In the genomic region with DNA sequence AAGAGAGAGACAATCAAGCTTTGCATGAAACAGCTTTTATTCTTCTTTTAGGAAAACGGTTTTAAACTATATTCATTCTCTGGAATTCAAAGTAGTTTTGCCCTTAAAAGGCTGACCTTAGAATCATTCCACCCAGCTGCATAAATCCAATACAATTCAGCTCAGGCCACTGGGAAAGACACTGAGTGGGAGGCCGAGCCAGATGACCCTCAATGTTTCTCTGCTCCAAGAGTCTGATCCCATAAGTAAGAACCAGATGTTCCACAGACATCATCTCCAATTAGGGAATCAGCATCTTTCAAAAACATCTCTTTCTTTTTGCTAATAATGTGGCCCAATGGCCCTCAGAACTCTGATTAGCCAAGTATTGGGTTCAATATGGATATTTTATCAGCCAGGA, we compare ENCODE assay signal across 12 cellular contexts. TPM values are rescaled to one million over a fixed set of nuclear protein-coding genes. Genes with fewer than 3 reads are reported as not detected.
DNase-seq lines count a peak whose midpoint lies in the region; ATAC-seq and TF ChIP-seq lines count a peak whose summit lies in the region.
"Had no signal": no experiment of that assay in that cellular context is flagged by ENCODE, and none has a peak within 500 bp of the region (broad histone marks: within the 10 kb centered on the region; RNA-seq: fewer than 3 reads in every experiment).

No MANE protein-coding gene starts in this region.

- H3K4me3 ChIP-seq in Peyer's patch, result no peak overlapping the region
- H3K4me3 ChIP-seq in esophagus (ENCODE audit: low read depth in 1 of 2, low read length in 2 of 2), result no peak overlapping the region

- no peak overlapping the region for H3K4me3 Mint-ChIP-seq in mesothelial cell of epicardium
- H3K4me3 Mint-ChIP-seq: central memory CD8-positive, alpha-beta T cell had no signal

- WGBS in esophagus, 2 donors, result 63 to 68% methylated on average over 2 of the region's 2 CpGs

- peak overlapping the region; percentile 19 to 73 (median 48) for H3K27ac ChIP-seq in Peyer's patch
- peak overlapping the region; percentile 43 to 65 for H3K27ac ChIP-seq in esophagus (ENCODE audit: low read depth in 2 of 2, low read length in 1 of 2)
- peak overlapping the region; percentile 80 for H3K27ac ChIP-seq in substantia nigra (ENCODE audit: low read depth, low read length, poor library complexity, severe bottlenecking)
- H3K27ac ChIP-seq in foreskin keratinocyte, result no peak overlapping the region
- H3K27ac ChIP-seq: neutrophil had no signal

- peak overlapping the region; percentile 7 for H3K27ac Mint-ChIP-seq in mesothelial cell of epicardium

- H3K27me3 ChIP-seq in Peyer's patch (no peaks in the 10 kb centered on the region), esophagus (ENCODE audit: control insufficient read depth in 1 of 2, insufficient read depth in 2 of 2, low read length in 2 of 2) (no peaks in the 10 kb centered on the region), foreskin keratinocyte (no peaks in the 10 kb centered on the region)
- H3K27me3 ChIP-seq: neutrophil had no signal

- H3K36me3 ChIP-seq in Peyer's patch (no peaks in the 10 kb centered on the region), esophagus (ENCODE audit: control insufficient read depth in 2 of 2, insufficient read depth in 2 of 2, low read length in 1 of 2) (no peaks in the 10 kb centered on the region)
- H3K36me3 ChIP-seq: neutrophil had no signal

- ATAC-seq in GM19455 (IDR thresholded peaks at IDR 0.05; ENCODE audit: unreplicated experiment) (no peak), foreskin keratinocyte (no peak), GM18519 (IDR thresholded peaks at IDR 0.05; ENCODE audit: low FRiP score, unreplicated experiment) (no peak)

- H3K9me3 ChIP-seq in Peyer's patch (no peaks in the 10 kb centered on the region), esophagus (ENCODE audit: control insufficient read depth in 2 of 2, insufficient read depth in 1 of 2, low read depth in 1 of 2, low read length in 1 of 2) (no peaks in the 10 kb centered on the region)
- H3K9me3 ChIP-seq: neutrophil had no signal

- no peak for TF ChIP-seq POLR2A in Peyer's patch (IDR thresholded peaks at IDR 0.05)

- TF ChIP-seq CTCF in Peyer's patch (IDR thresholded peaks at IDR 0.05), result no peak
- TF ChIP-seq CTCF in mesothelial cell of epicardium (IDR thresholded peaks at IDR 0.05; ENCODE audit: unreplicated experiment), result no peak
- TF ChIP-seq CTCF in foreskin keratinocyte (conservative IDR thresholded peaks at IDR 0.05), result no peak

- H3K4me1 ChIP-seq in Peyer's patch (peaks cover 0 to 3% (median 0%) of the 10 kb centered on the region in 4 donors), esophagus (ENCODE audit: control insufficient read depth in 2 of 2, insufficient read depth in 2 of 2, low read length in 1 of 2) (peaks cover 5 to 13% of the 10 kb centered on the region in 2 donors), foreskin keratinocyte (peaks cover 5% of the 10 kb centered on the region)

- no peaks in the 10 kb centered on the region for H3K27me3 Mint-ChIP-seq in mesothelial cell of epicardium (ENCODE audit: low read depth)
- H3K27me3 Mint-ChIP-seq: central memory CD8-positive, alpha-beta T cell had no signal

- no peak for DNase-seq in Peyer's patch
- DNase-seq in mesothelial cell of epicardium (ENCODE audit: low spot score in 2 of 2, unreplicated experiment in 2 of 2), result no peak
- no peak for DNase-seq in substantia nigra (lab: John Stamatoyannopoulos, UW)
- no peak for DNase-seq in foreskin keratinocyte
- DNase-seq in DMS114 treated with DMSO at 0.1 percent for 48 hours (lab: John Stamatoyannopoulos, UW; ENCODE audit: unreplicated experiment), result no peak
- DNase-seq: activated CD4-positive, alpha-beta T cell treated with anti-CD3 and anti-CD28 coated beads, Interleukin-2, amount 50 U/mL, for 48 hours; stimulated activated CD8-positive, alpha-beta memory T cell treated with anti-CD3 and anti-CD28 coated beads, Interleukin-4, amount 100 ng/mL, for 48 hours had no signal

- H3K9me3 Mint-ChIP-seq in mesothelial cell of epicardium, result no peaks in the 10 kb centered on the region
- H3K9me3 Mint-ChIP-seq: central memory CD8-positive, alpha-beta T cell had no signal

- H3K36me3 Mint-ChIP-seq in mesothelial cell of epicardium, result peaks cover 6% of the 10 kb centered on the region

- H3K4me1 Mint-ChIP-seq in mesothelial cell of epicardium, result peaks cover 22% of the 10 kb centered on the region

RNA-seq across cellular contexts. Expression of gene CREB3L2, which starts 26.1 kb away (rescaled TPM):
- total RNA-seq in Peyer's patch, result 10 to 100 TPM; 20.6 to 42.7 (median 33.6) TPM
- 1 to 10 TPM; 4.9 to 7.3 TPM for polyA plus RNA-seq in esophagus
- total RNA-seq in mesothelial cell of epicardium, result 77.8 to 82.8 TPM (median 80.4 TPM) in 3 replicates
- 23.7 and 31.8 TPM in 2 replicates for total RNA-seq in foreskin keratinocyte
- 7.9 and 8.6 TPM in 2 replicates for polyA plus RNA-seq in foreskin keratinocyte
